13 cellular contexts compared by ENCODE assay signal in the genomic region with DNA sequence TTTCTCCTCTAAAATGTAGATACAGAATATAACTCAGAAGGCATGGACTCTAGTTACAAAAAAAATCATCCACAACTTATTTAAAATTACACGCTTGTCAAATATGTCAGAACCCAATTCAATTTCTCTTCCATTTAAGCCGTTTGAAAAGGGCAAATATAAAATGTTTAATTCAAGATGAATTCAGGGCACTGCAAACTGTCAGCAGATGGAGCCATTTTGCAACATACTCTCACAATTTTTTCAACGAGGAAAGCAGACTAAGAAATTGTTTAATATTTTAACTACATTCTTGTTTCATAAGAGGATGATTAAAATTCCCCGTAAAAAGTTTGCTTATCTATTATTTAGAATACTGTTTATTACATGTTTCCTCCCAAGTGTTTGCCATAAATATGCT.
DNase-seq lines count a peak whose midpoint lies in the region; ATAC-seq and TF ChIP-seq lines count a peak whose summit lies in the region.
"Had no signal": no experiment of that assay in that cellular context is flagged by ENCODE, and none has a peak within 500 bp of the region (broad histone marks: within the 10 kb centered on the region; RNA-seq: fewer than 3 reads in every experiment).

No MANE protein-coding gene starts in this region.

- no peaks in the 10 kb centered on the region for H3K27me3 Mint-ChIP-seq in chondrocyte (ENCODE audit: low read depth)
- H3K27me3 Mint-ChIP-seq in naive thymus-derived CD8-positive, alpha-beta T cell: no peaks in the 10 kb centered on the region
- H3K27me3 Mint-ChIP-seq: CD8-positive, alpha-beta memory T cell had no signal

- H3K27ac Mint-ChIP-seq in chondrocyte (ENCODE audit: unreplicated experiment): no peak overlapping the region
- H3K27ac Mint-ChIP-seq in naive thymus-derived CD8-positive, alpha-beta T cell: no peak overlapping the region
- H3K27ac Mint-ChIP-seq: CD8-positive, alpha-beta memory T cell had no signal

- H3K4me3 Mint-ChIP-seq in chondrocyte (ENCODE audit: unreplicated experiment): no peak overlapping the region
- no peak overlapping the region for H3K4me3 Mint-ChIP-seq in naive thymus-derived CD8-positive, alpha-beta T cell
- H3K4me3 Mint-ChIP-seq: CD8-positive, alpha-beta memory T cell had no signal

- peak; percentile 56 for TF ChIP-seq CTCF in C4-2B (conservative IDR thresholded peaks at IDR 0.05)
- peak; percentile 50 for TF ChIP-seq CTCF in LNCAP (IDR thresholded peaks at IDR 0.05)
- TF ChIP-seq CTCF in chondrocyte (IDR thresholded peaks at IDR 0.05): peak; percentile 66
- no peak for TF ChIP-seq CTCF in GM20000 (IDR thresholded peaks at IDR 0.05; ENCODE audit: extremely low read depth, missing control alignments)

- H3K4me1 Mint-ChIP-seq in chondrocyte (ENCODE audit: low read depth): no peaks in the 10 kb centered on the region
- no peaks in the 10 kb centered on the region for H3K4me1 Mint-ChIP-seq in naive thymus-derived CD8-positive, alpha-beta T cell
- H3K4me1 Mint-ChIP-seq: CD8-positive, alpha-beta memory T cell had no signal

- H3K9me3 Mint-ChIP-seq in chondrocyte (ENCODE audit: low read depth): no peaks in the 10 kb centered on the region
- peaks cover 0 to 5% (median 0%) of the 10 kb centered on the region in 9 donors for H3K9me3 Mint-ChIP-seq in naive thymus-derived CD8-positive, alpha-beta T cell

- DNase-seq in chondrocyte (ENCODE audit: low spot score) (no peak), middle frontal gyrus (ENCODE audit: extremely low spot score, low spot score) (peak; percentile 4), GDM1 (lab: John Stamatoyannopoulos, UW) (no peak), GM20000 (ENCODE audit: low spot score) (no peak)
- DNase-seq in naive thymus-derived CD8-positive, alpha-beta T cell: no peak
- DNase-seq: CD8-positive, alpha-beta memory T cell; HCEC 1CT; stimulated activated CD8-positive, alpha-beta memory T cell treated with anti-CD3 and anti-CD28 coated beads, Interleukin-4, amount 100 ng/mL, for 48 hours had no signal

- POLR2A ChIA-PET in naive thymus-derived CD8-positive, alpha-beta T cell (lab: Charles Lee): no interaction called here

- no peaks in the 10 kb centered on the region for H3K36me3 Mint-ChIP-seq in chondrocyte (ENCODE audit: low read depth)
- H3K36me3 Mint-ChIP-seq in naive thymus-derived CD8-positive, alpha-beta T cell: no peaks in the 10 kb centered on the region
- H3K36me3 Mint-ChIP-seq: CD8-positive, alpha-beta memory T cell had no signal

- H3K27ac ChIP-seq in C4-2B: no peak overlapping the region
- H3K27ac ChIP-seq: SJCRH30 had no signal

- no peak for ATAC-seq in naive thymus-derived CD8-positive, alpha-beta T cell
- no peak for ATAC-seq in HG03159 (IDR thresholded peaks at IDR 0.05; ENCODE audit: unreplicated experiment)
- ATAC-seq: activated CD4-positive, CD25-positive, alpha-beta regulatory T cell treated with anti-CD3 and anti-CD28 coated beads, Interleukin-2, amount 50 U/mL, for 24 hours had no signal
